ENCODE assay signal across 14 cellular contexts in genomic region chr5:141866111-141866510, GRCh38. TPM values are rescaled to one million over a fixed set of nuclear protein-coding genes. Genes with fewer than 3 reads are reported as not detected.
DNase-seq lines count a peak whose midpoint lies in the region; ATAC-seq lines count a peak whose summit lies in the region.
"Had no signal": no experiment of that assay in that cellular context is flagged by ENCODE, and none has a peak within 500 bp of the region (broad histone marks: within the 10 kb centered on the region; RNA-seq: fewer than 3 reads in every experiment).

No MANE protein-coding gene starts in this region.

- DNase-seq in ELF-1 (ENCODE audit: low read depth, low spot score) (peak; percentile 77), SK-MEL-5 (ENCODE audit: low read depth, low spot score) (peak; percentile 83), inferior parietal cortex (ENCODE audit: extremely low spot score) (peak; percentile 74), pons (ENCODE audit: low spot score) (peak; percentile 95), cortex of kidney (lab: John Stamatoyannopoulos, UW) (no peak)
- DNase-seq: activated effector memory CD4-positive, alpha-beta T cell treated with Interleukin-2 at 50 U/mL for 16 hours; CD4-positive, alpha-beta T cell; ovary; WERI-Rb-1 had no signal

- in situ Hi-C loops in SK-MEL-5 (cut with HindIII; ENCODE audit: low pct_unique_long_range_greater_than_20kb, low sequenced_read_pairs): no loop called here

- ATAC-seq in GM21576 (IDR thresholded peaks at IDR 0.05; ENCODE audit: unreplicated experiment) (no peak), GM18519 (IDR thresholded peaks at IDR 0.05; ENCODE audit: low FRiP score, unreplicated experiment) (no peak), HG02588 (IDR thresholded peaks at IDR 0.05; ENCODE audit: unreplicated experiment) (no peak)
- ATAC-seq: GM12878 had no signal

RNA-seq across cellular contexts. Expression of gene PCDH1, which starts 12.1 kb away (rescaled TPM):
- total RNA-seq in SK-MEL-5 (2014; rRNA removed; shearing (Covaris generic)): 1.3 and 2.7 TPM in 2 replicates
- polyA plus RNA-seq in SK-MEL-5 (2015; cell fraction: cytosol; rRNA removed): 1.4 and 1.6 TPM in 2 replicates
- 1.2 and 1.4 TPM in 2 replicates for polyA plus RNA-seq in SK-MEL-5 (2015; cell fraction: nucleus; rRNA removed)
- total RNA-seq: LHCN-M2 had no signal

RNA-seq across cellular contexts. Expression of gene DELE1, which starts 57.6 kb away (rescaled TPM):
- 67.1 and 74.3 TPM in 2 replicates for total RNA-seq in SK-MEL-5 (2014; rRNA removed; shearing (Covaris generic))
- 60.2 and 74.4 TPM in 2 replicates for polyA plus RNA-seq in SK-MEL-5 (2015; cell fraction: cytosol; rRNA removed)
- polyA plus RNA-seq in SK-MEL-5 (2015; cell fraction: nucleus; rRNA removed): 247 and 308 TPM in 2 replicates
